18 cellular contexts compared by ENCODE assay signal in genomic region chr3:122727279-122727678, GRCh38. TPM values are rescaled to one million over a fixed set of nuclear protein-coding genes. Genes with fewer than 3 reads are reported as not detected.
A peak's percentile ranks its signal among the peaks of the same experiment; 100 is the strongest.
DNase-seq lines count a peak whose midpoint lies in the region; ATAC-seq and TF ChIP-seq lines count a peak whose summit lies in the region.
"Had no signal": no experiment of that assay in that cellular context is flagged by ENCODE, and none has a peak within 500 bp of the region (broad histone marks: within the 10 kb centered on the region; RNA-seq: fewer than 3 reads in every experiment).

No MANE protein-coding gene starts in this region.

- H3K4me1 Mint-ChIP-seq in stimulated activated naive B cell treated with anti-CD40 and anti-IgM and Interleukin-4, amounts not matched to agents 10 μg/mL and 1 μg/mL and 100 μg/mL, for 72 hours: peaks cover 2 to 4% of the 10 kb centered on the region in 2 donors
- H3K4me1 Mint-ChIP-seq: CD8-positive, alpha-beta memory T cell had no signal

- DNase-seq in SK-N-SH (no peak), NB4 (ENCODE audit: low read depth) (peak; percentile 18), left lung (no peak), DMS79 treated with DMSO at 0.1 percent for 48 hours (lab: John Stamatoyannopoulos, UW) (no peak), tibial artery (no peak)
- DNase-seq in stimulated activated naive B cell treated with anti-CD40 and anti-IgM and Interleukin-4, amounts not matched to agents 10 μg/mL and 1 μg/mL and 100 μg/mL, for 72 hours: no peak
- no peak for DNase-seq in stimulated activated CD4-positive, alpha-beta T cell treated with anti-CD3 and anti-CD28 coated beads, Interleukin-4, amount 100 ng/mL, for 24 hours
- DNase-seq: CD8-positive, alpha-beta memory T cell; MV-4-11; NCI-H1417; NCI-H187 treated with DMSO at 0.1 percent for 48 hours; NCI-H2227 treated with DMSO at 0.1 percent for 48 hours; NCI-H510A treated with DMSO at 0.1 percent for 48 hours; NCI-H82; PC-9 had no signal

- H4K20me1 ChIP-seq in SK-N-SH (ENCODE audit: insufficient read depth): no peaks in the 10 kb centered on the region
- H4K20me1 ChIP-seq: BLaER1 treated with 17β-estradiol and CSF1 and Interleukin-3, amounts not matched to agents 10 nM and 100 nM had no signal

- H3K36me3 Mint-ChIP-seq in stimulated activated naive B cell treated with anti-CD40 and anti-IgM and Interleukin-4, amounts not matched to agents 10 μg/mL and 1 μg/mL and 100 μg/mL, for 72 hours: peaks cover 55 to 65% of the 10 kb centered on the region in 2 donors

- no peaks in the 10 kb centered on the region for H3K79me2 ChIP-seq in SK-N-SH (ENCODE audit: insufficient read depth)

- H2AFZ ChIP-seq in SK-N-SH (ENCODE audit: low read depth): no peak overlapping the region
- H2AFZ ChIP-seq: PC-9 had no signal

- peak overlapping the region; percentile 51 for H3K27ac Mint-ChIP-seq in stimulated activated naive B cell treated with anti-CD40 and anti-IgM and Interleukin-4, amounts not matched to agents 10 μg/mL and 1 μg/mL and 100 μg/mL, for 72 hours

- WGBS in SK-N-SH (ENCODE audit: low lambda C conversion rate): 97% methylated on average over 2 of the region's 2 CpGs

- no peaks in the 10 kb centered on the region for H3K27me3 ChIP-seq in SK-N-SH (ENCODE audit: insufficient read depth)
- no peaks in the 10 kb centered on the region for H3K27me3 ChIP-seq in left lung
- H3K27me3 ChIP-seq in tibial artery: no peaks in the 10 kb centered on the region
- H3K27me3 ChIP-seq: BLaER1 treated with 17β-estradiol and CSF1 and Interleukin-3, amounts not matched to agents 10 nM and 100 nM had no signal

- TF ChIP-seq RAD21 in SK-N-SH (IDR thresholded peaks at IDR 0.05; ENCODE audit: low read length): no peak

- no peak for TF ChIP-seq EP300 in SK-N-SH (IDR thresholded peaks at IDR 0.05; ENCODE audit: borderline replicate concordance in 1 of 2, low read depth in 1 of 2, low read length in 1 of 2)

- no peak overlapping the region for H3K4me2 ChIP-seq in SK-N-SH
- H3K4me2 ChIP-seq: PC-9 had no signal

- H3K9ac ChIP-seq in SK-N-SH: no peak overlapping the region
- H3K9ac ChIP-seq: BLaER1 treated with 17β-estradiol and CSF1 and Interleukin-3, amounts not matched to agents 10 nM and 100 nM had no signal

- ATAC-seq in SK-N-SH treated with all-trans-retinoic acid at 6 μM for 48 hours (peak; percentile 23; the same call in 2 of the 3 replicates), left lung (peak; percentile 17)
- no peak for ATAC-seq in stimulated activated naive B cell treated with anti-CD40 and anti-IgM and Interleukin-4, amounts not matched to agents 10 μg/mL and 1 μg/mL and 100 μg/mL, for 72 hours (replicated peaks)
- ATAC-seq: K562 had no signal

- no peak overlapping the region for H3K4me3 Mint-ChIP-seq in stimulated activated naive B cell treated with anti-CD40 and anti-IgM and Interleukin-4, amounts not matched to agents 10 μg/mL and 1 μg/mL and 100 μg/mL, for 72 hours
- H3K4me3 Mint-ChIP-seq: CD8-positive, alpha-beta memory T cell had no signal

- H3K9me3 Mint-ChIP-seq in stimulated activated naive B cell treated with anti-CD40 and anti-IgM and Interleukin-4, amounts not matched to agents 10 μg/mL and 1 μg/mL and 100 μg/mL, for 72 hours: peaks cover 4% of the 10 kb centered on the region in 2 donors

- H3K36me3 ChIP-seq in SK-N-SH (replicated peaks in 1 of 2; ENCODE audit: control insufficient read depth in 1 of 2, insufficient read depth in 2 of 2, low read length in 1 of 2) (peaks cover 2 to 16% of the 10 kb centered on the region in 2 experiments), left lung (peaks cover 3 to 60% of the 10 kb centered on the region in 2 donors), tibial artery (peaks cover 7 to 25% (median 12%) of the 10 kb centered on the region in 3 donors)

- intact Hi-C loops in left lung (cut with DNase I): no loop called here
- intact Hi-C loops in tibial artery (cut with DNase I; ENCODE audit: low total_unique reads): no loop called here

- no peak for TF ChIP-seq POLR2A in NB4 (IDR thresholded peaks at IDR 0.05; ENCODE audit: extremely low read depth, insufficient read length)

- POLR2A ChIA-PET in SK-N-SH (lab: Yijun Ruan, JAX): no interaction called here

- CTCF ChIA-PET in SK-N-SH (lab: Yijun Ruan, JAX): no interaction called here

- TF ChIP-seq CTCF in SK-N-SH (IDR thresholded peaks at IDR 0.05) (no peak), NB4 (IDR thresholded peaks at IDR 0.05; ENCODE audit: low read depth, low read length) (no peak), left lung (IDR thresholded peaks at IDR 0.05) (no peak), tibial artery (IDR thresholded peaks at IDR 0.05) (no peak)

- no peaks in the 10 kb centered on the region for H3K9me3 ChIP-seq in SK-N-SH
- H3K9me3 ChIP-seq in left lung: no peaks in the 10 kb centered on the region
- H3K9me3 ChIP-seq in tibial artery: no peaks in the 10 kb centered on the region

- no peak overlapping the region for H3K4me3 ChIP-seq in SK-N-SH (ENCODE audit: low read depth in 2 of 2, low read length in 1 of 2)
- H3K4me3 ChIP-seq in NB4 (ENCODE audit: low read depth, low read length): no peak overlapping the region
- no peak overlapping the region for H3K4me3 ChIP-seq in left lung
- H3K4me3 ChIP-seq in tibial artery: no peak overlapping the region
- H3K4me3 ChIP-seq: BLaER1 treated with 17β-estradiol and CSF1 and Interleukin-3, amounts not matched to agents 10 nM and 100 nM; K562; PC-9 had no signal

- no peaks in the 10 kb centered on the region for H3F3A ChIP-seq in SK-N-SH (replicated peaks; ENCODE audit: insufficient read depth)

- H3K27me3 Mint-ChIP-seq in stimulated activated naive B cell treated with anti-CD40 and anti-IgM and Interleukin-4, amounts not matched to agents 10 μg/mL and 1 μg/mL and 100 μg/mL, for 72 hours: no peaks in the 10 kb centered on the region
- H3K27me3 Mint-ChIP-seq: CD8-positive, alpha-beta memory T cell had no signal

- H3K9me2 ChIP-seq in SK-N-SH: no peaks in the 10 kb centered on the region

- peaks cover 0 to 6% of the 10 kb centered on the region in 2 experiments; a peak in 2 of 4 replicates for H3K4me1 ChIP-seq in SK-N-SH (ENCODE audit: control insufficient read depth in 1 of 2, insufficient read depth in 2 of 2, low read depth in 1 of 2, low read length in 1 of 2)
- H3K4me1 ChIP-seq in left lung: no peaks in the 10 kb centered on the region
- H3K4me1 ChIP-seq in tibial artery: no peaks in the 10 kb centered on the region

- H3K27ac ChIP-seq in SK-N-SH (ENCODE audit: low read depth in 2 of 2, low read length in 1 of 2) (peak overlapping the region in 1 of 2 experiments; percentile 28; a peak in 1 of 4 replicates), left lung (no peak overlapping the region), tibial artery (no peak overlapping the region)
- H3K27ac ChIP-seq: BLaER1 treated with 17β-estradiol and CSF1 and Interleukin-3, amounts not matched to agents 10 nM and 100 nM; PC-9 had no signal

TF ChIP-seq in SK-N-SH treated with all-trans-retinoic acid at 6 μM for 48 hours, 23 proteins besides CTCF, POLR2A, EP300 and RAD21 (continues in another document):
- TF ChIP-seq ARNTL (CRISPR knock-in tag; IDR thresholded peaks at IDR 0.05; ENCODE audit: borderline replicate concordance, low read depth): no peak
- TF ChIP-seq BACH2 (CRISPR knock-in tag; IDR thresholded peaks at IDR 0.05; ENCODE audit: borderline replicate concordance): no peak
- no peak for TF ChIP-seq TCF4 (CRISPR knock-in tag; IDR thresholded peaks at IDR 0.05; ENCODE audit: borderline replicate concordance)
- no peak for TF ChIP-seq RARB (CRISPR knock-in tag; IDR thresholded peaks at IDR 0.05)
- TF ChIP-seq OSR1 (CRISPR knock-in tag; IDR thresholded peaks at IDR 0.05): no peak
- no peak for TF ChIP-seq CSDC2 (CRISPR knock-in tag; IDR thresholded peaks at IDR 0.05)
- no peak for TF ChIP-seq ZNF565 (CRISPR knock-in tag; conservative IDR thresholded peaks at IDR 0.05; ENCODE audit: low read depth)
- no peak for TF ChIP-seq SNAI2 (CRISPR knock-in tag; IDR thresholded peaks at IDR 0.05)
- TF ChIP-seq ZC3H10 (CRISPR knock-in tag; IDR thresholded peaks at IDR 0.05): no peak

TF ChIP-seq in SK-N-SH, 30 proteins besides CTCF, POLR2A, EP300 and RAD21:
- TF ChIP-seq USF2 (IDR thresholded peaks at IDR 0.05; ENCODE audit: borderline replicate concordance, low read depth, low read length) (no peak), NFIC (IDR thresholded peaks at IDR 0.05; ENCODE audit: borderline replicate concordance) (no peak), GABPA (IDR thresholded peaks at IDR 0.05; ENCODE audit: low read depth) (no peak), FOXM1 (IDR thresholded peaks at IDR 0.05; ENCODE audit: low read depth) (no peak), POLR2AphosphoS5 (IDR thresholded peaks at IDR 0.05; ENCODE audit: low read depth, low read length) (no peak), MEF2A (IDR thresholded peaks at IDR 0.05; ENCODE audit: borderline replicate concordance, low read depth) (no peak), FOXJ3 (CRISPR knock-in tag; IDR thresholded peaks at IDR 0.05) (no peak)

RNA-seq across cellular contexts. Expression of gene PARP14, which starts 46.6 kb away (rescaled TPM):
- polyA plus RNA-seq in SK-N-SH (2012; rRNA removed): 9.2 and 11.0 TPM in 2 replicates
- polyA plus RNA-seq in SK-N-SH (2012; cell fraction: cytosol; rRNA removed): 7.3 and 7.6 TPM in 2 replicates
- polyA plus RNA-seq in SK-N-SH (2012; cell fraction: nucleus; rRNA removed): 23.7 and 34.4 TPM in 2 replicates
- total RNA-seq in left lung: 100 to 1,000 TPM; 119 to 138 TPM

Comparison
In these comparisons a context has a peak if more than half of its experiments do, and no peak if none do; other contexts are left out.
1. ATAC-seq: peak in SK-N-SH treated with all-trans-retinoic acid at 6 μM for 48 hours (single experiment) and left lung (single experiment); none in stimulated activated naive B cell treated with anti-CD40 and anti-IgM and Interleukin-4, amounts not matched to agents 10 μg/mL and 1 μg/mL and 100 μg/mL, for 72 hours (0 of 2).